Comparison of ENCODE assay signal across 29 cellular contexts in the genomic region with DNA sequence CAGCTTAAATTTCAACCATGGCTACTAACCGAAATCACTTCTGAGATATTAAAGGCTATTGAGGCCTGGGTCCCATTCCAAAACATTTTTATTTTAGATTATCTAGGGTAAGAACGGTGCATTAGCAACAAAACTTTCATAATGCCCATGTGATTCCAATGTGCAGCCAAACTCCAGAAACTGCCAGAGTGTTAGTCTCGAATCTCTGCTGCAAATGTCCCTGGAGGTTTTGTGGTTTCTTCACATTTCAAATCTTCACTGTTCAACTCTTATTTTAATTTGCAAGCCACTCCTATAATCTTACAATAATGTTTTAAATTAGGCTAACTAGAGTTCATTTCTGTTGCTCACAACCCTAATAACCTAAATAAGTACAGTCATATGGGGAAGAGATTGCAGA.
"Had no signal": no experiment of that assay in that cellular context is flagged by ENCODE, and none has a peak within 500 bp of the region (broad histone marks: within the 10 kb centered on the region; RNA-seq: fewer than 3 reads in every experiment).

No MANE protein-coding gene starts in this region.

- H3K27ac ChIP-seq: esophagus squamous epithelium, gastroesophageal sphincter, heart right ventricle, left lung, neutrophil, parathyroid adenoma, right atrium auricular region, sigmoid colon, stomach, tibial artery had no signal

- ATAC-seq: effector memory CD8-positive, alpha-beta T cell; gastroesophageal sphincter; heart right ventricle; left lung; mucosa of descending colon; stimulated activated effector memory CD8-positive, alpha-beta T cell treated with anti-CD3 and anti-CD28 coated beads, Interleukin-12 subunit alpha, Interleukin-12 subunit beta, amount 100 ng/mL, for 72 hours had no signal

- H3K79me2 ChIP-seq: parathyroid adenoma had no signal

- H3K9me3 ChIP-seq: esophagus squamous epithelium, left lung, mucosa of descending colon, neutrophil, right atrium auricular region, sigmoid colon, stomach, tibial artery had no signal

- H3K27ac Mint-ChIP-seq: effector memory CD8-positive, alpha-beta T cell; mesothelial cell of epicardium; naive B cell; natural killer cell treated with Interleukin-12 subunit alpha and Interleukin-12 subunit beta and Interleukin-15 and Interleukin-18, amount 100 ng/mL, for 72 hours; progenitor cell of endocrine pancreas; stimulated activated effector memory CD8-positive, alpha-beta T cell treated with anti-CD3 and anti-CD28 coated beads, Interleukin-12 subunit alpha, Interleukin-12 subunit beta, amount 100 ng/mL, for 72 hours; type B pancreatic cell had no signal

- DNase-seq: cortex of kidney; effector memory CD8-positive, alpha-beta T cell; erythroblast; esophagus squamous epithelium; glutamatergic neuron; heart right ventricle; hippocampal formation; left cardiac atrium; left lung; mucosa of descending colon; naive B cell; sigmoid colon; stimulated activated CD4-positive, alpha-beta T cell treated with anti-CD3 and anti-CD28 coated beads, Interleukin-2, amount 100 ng/mL, for 24 hours; stimulated activated CD4-positive, alpha-beta T cell treated with anti-CD3 and anti-CD28 coated beads, Interleukin-4, amount 100 ng/mL, for 24 hours; stimulated activated naive CD4-positive, alpha-beta T cell treated with Interleukin-2 at 50 U/mL for 16 hours; stomach; tibial artery had no signal

- H3K36me3 Mint-ChIP-seq: mesothelial cell of epicardium; naive B cell; natural killer cell treated with Interleukin-12 subunit alpha and Interleukin-12 subunit beta and Interleukin-15 and Interleukin-18, amount 100 ng/mL, for 72 hours; stimulated activated effector memory CD8-positive, alpha-beta T cell treated with anti-CD3 and anti-CD28 coated beads, Interleukin-12 subunit alpha, Interleukin-12 subunit beta, amount 100 ng/mL, for 72 hours; type B pancreatic cell had no signal

- H3K4me1 Mint-ChIP-seq: naive B cell; neural crest cell; stimulated activated effector memory CD8-positive, alpha-beta T cell treated with anti-CD3 and anti-CD28 coated beads, Interleukin-12 subunit alpha, Interleukin-12 subunit beta, amount 100 ng/mL, for 72 hours had no signal

- H3K4me3 ChIP-seq: esophagus squamous epithelium, gastroesophageal sphincter, heart right ventricle, left lung, mucosa of descending colon, right atrium auricular region, sigmoid colon, stomach, tibial artery had no signal

- H2AFZ ChIP-seq: parathyroid adenoma had no signal

- H3K4me3 Mint-ChIP-seq: effector memory CD8-positive, alpha-beta T cell; mesothelial cell of epicardium; naive B cell; natural killer cell treated with Interleukin-12 subunit alpha and Interleukin-12 subunit beta and Interleukin-15 and Interleukin-18, amount 100 ng/mL, for 72 hours; neural crest cell; stimulated activated effector memory CD8-positive, alpha-beta T cell treated with anti-CD3 and anti-CD28 coated beads, Interleukin-12 subunit alpha, Interleukin-12 subunit beta, amount 100 ng/mL, for 72 hours; type B pancreatic cell had no signal

- H3K9ac ChIP-seq: parathyroid adenoma had no signal

- H3K27me3 Mint-ChIP-seq: effector memory CD8-positive, alpha-beta T cell; naive B cell; natural killer cell treated with Interleukin-12 subunit alpha and Interleukin-12 subunit beta and Interleukin-15 and Interleukin-18, amount 100 ng/mL, for 72 hours; progenitor cell of endocrine pancreas; type B pancreatic cell had no signal

- H3K27me3 ChIP-seq: esophagus squamous epithelium, gastroesophageal sphincter, heart right ventricle, left lung, neutrophil, right atrium auricular region, sigmoid colon, stomach, tibial artery had no signal

- H3K36me3 ChIP-seq: esophagus squamous epithelium, gastroesophageal sphincter, heart right ventricle, left lung, neutrophil, right atrium auricular region, sigmoid colon, stomach, tibial artery had no signal

- H3K4me1 ChIP-seq: esophagus squamous epithelium, gastroesophageal sphincter, heart right ventricle, left lung, parathyroid adenoma, right atrium auricular region, sigmoid colon, stomach, tibial artery had no signal

- FAIRE-seq: endometrium, islet of Langerhans had no signal

- H3K9me3 Mint-ChIP-seq: effector memory CD8-positive, alpha-beta T cell; naive B cell; natural killer cell treated with Interleukin-12 subunit alpha and Interleukin-12 subunit beta and Interleukin-15 and Interleukin-18, amount 100 ng/mL, for 72 hours; stimulated activated effector memory CD8-positive, alpha-beta T cell treated with anti-CD3 and anti-CD28 coated beads, Interleukin-12 subunit alpha, Interleukin-12 subunit beta, amount 100 ng/mL, for 72 hours; type B pancreatic cell had no signal
